In genomic region chr2:128611421-128612320, GRCh38 we compare ENCODE assay signal across 15 cellular contexts.
DNase-seq lines count a peak whose midpoint lies in the region; ATAC-seq, FAIRE-seq and TF ChIP-seq lines count a peak whose summit lies in the region.
"Had no signal": no experiment of that assay in that cellular context is flagged by ENCODE, and none has a peak within 500 bp of the region (broad histone marks: within the 10 kb centered on the region; RNA-seq: fewer than 3 reads in every experiment).

No MANE protein-coding gene starts in this region.

- H4K20me1 ChIP-seq in IMR-90 (ENCODE audit: insufficient read depth, low read length) = no peaks in the 10 kb centered on the region
- H4K20me1 ChIP-seq: BLaER1 treated with 17β-estradiol and CSF1 and Interleukin-3, amounts not matched to agents 10 nM and 100 nM had no signal

- no peak overlapping the region for H4K91ac ChIP-seq in IMR-90 (ENCODE audit: insufficient read depth, low read depth, low read length)

- no peaks in the 10 kb centered on the region for H3K9me1 ChIP-seq in IMR-90 (ENCODE audit: insufficient read depth, low read length)

- H3K4me2 ChIP-seq in IMR-90 (ENCODE audit: low read depth, low read length) = no peak overlapping the region
- H3K4me2 ChIP-seq: BLaER1 treated with 17β-estradiol and CSF1 and Interleukin-3, amounts not matched to agents 10 nM and 100 nM had no signal

- H2AK5ac ChIP-seq in IMR-90 (ENCODE audit: low read depth, low read length) = no peak overlapping the region

- no peak overlapping the region for H2AFZ ChIP-seq in IMR-90 (replicated peaks; ENCODE audit: low read length, poor library complexity)

- H3K27me3 ChIP-seq in IMR-90 (ENCODE audit: control insufficient read depth, insufficient read depth, low read length) (no peaks in the 10 kb centered on the region; the same call in 1 of the 2 replicates), sigmoid colon (no peaks in the 10 kb centered on the region)
- H3K27me3 ChIP-seq: BLaER1 treated with 17β-estradiol and CSF1 and Interleukin-3, amounts not matched to agents 10 nM and 100 nM had no signal

- TF ChIP-seq EP300 in sigmoid colon (IDR thresholded peaks at IDR 0.05) = no peak

- TF ChIP-seq CTCF in CD14-positive monocyte (IDR thresholded peaks at IDR 0.05) = no peak
- TF ChIP-seq CTCF in IMR-90 (conservative IDR thresholded peaks at IDR 0.05; ENCODE audit: low read depth, low read length) = 0 out of 2 replicates have a peak, but pooled peaks have one; percentile 3
- no peak for TF ChIP-seq CTCF in kidney (IDR thresholded peaks at IDR 0.05; ENCODE audit: borderline replicate concordance, extremely low read depth, insufficient read depth)
- TF ChIP-seq CTCF in sigmoid colon (IDR thresholded peaks at IDR 0.05) = no peak
- TF ChIP-seq CTCF in activated CD8-positive, alpha-beta T cell treated with anti-CD3 and anti-CD28 coated beads for 36 hours (IDR thresholded peaks at IDR 0.05) = no peak

- no peak overlapping the region for H4K8ac ChIP-seq in IMR-90 (ENCODE audit: low read depth in 2 of 2, low read length in 2 of 2)

- H3K9me3 Mint-ChIP-seq in CD14-positive monocyte = no peaks in the 10 kb centered on the region
- H3K9me3 Mint-ChIP-seq in activated CD8-positive, alpha-beta T cell treated with anti-CD3 and anti-CD28 coated beads for 36 hours = peaks cover 3% of the 10 kb centered on the region

- intact Hi-C loops in CD14-positive monocyte (cut with micrococcal nuclease) (no loop called here), IMR-90 (cut with micrococcal nuclease) (no loop called here), kidney (cut with DNase I) (no loop called here), sigmoid colon (cut with DNase I) (no loop called here)
- intact Hi-C loops in activated CD8-positive, alpha-beta T cell treated with anti-CD3 and anti-CD28 coated beads for 36 hours (cut with micrococcal nuclease) = no loop called here

- no TSS peak for BruUV-seq in IMR-90 (replicated peaks; lab: Mats Ljungman, UMichigan)

- in situ Hi-C loops in IMR-90 (cut with MboI; ENCODE audit: low sequenced_read_pairs) = no loop called here

- peaks cover 2% of the 10 kb centered on the region for H3K4me1 Mint-ChIP-seq in CD14-positive monocyte
- H3K4me1 Mint-ChIP-seq in activated CD8-positive, alpha-beta T cell treated with anti-CD3 and anti-CD28 coated beads for 36 hours (ENCODE audit: low read depth) = no peaks in the 10 kb centered on the region

- H3K14ac ChIP-seq in IMR-90 (replicated peaks; ENCODE audit: low read depth, low read length) = no peak overlapping the region

- no peak overlapping the region for H2BK15ac ChIP-seq in IMR-90 (ENCODE audit: low read depth, low read length)

- CTCF ChIA-PET in IMR-90 (lab: Yijun Ruan, JAX) = no interaction called here
- CTCF ChIA-PET in activated CD8-positive, alpha-beta T cell treated with anti-CD3 and anti-CD28 coated beads for 36 hours (lab: Charles Lee) = no interaction called here

- no peaks in the 10 kb centered on the region for H3K36me3 ChIP-seq in IMR-90 (ENCODE audit: control insufficient read depth, insufficient read depth, low read length)
- H3K36me3 ChIP-seq in kidney (ENCODE audit: control insufficient read depth in 1 of 2, insufficient read depth in 2 of 2, low read length in 2 of 2) = no peaks in the 10 kb centered on the region
- H3K36me3 ChIP-seq in sigmoid colon = no peaks in the 10 kb centered on the region
- H3K36me3 ChIP-seq: BLaER1 treated with 17β-estradiol and CSF1 and Interleukin-3, amounts not matched to agents 10 nM and 100 nM; HAP-1 had no signal

- no peaks in the 10 kb centered on the region for H3K79me1 ChIP-seq in IMR-90 (ENCODE audit: low read depth in 1 of 2, low read length in 2 of 2)

- no peak overlapping the region for H2BK5ac ChIP-seq in IMR-90 (ENCODE audit: low read depth, low read length, poor library complexity, severe bottlenecking)

- ATAC-seq in IMR-90 (ENCODE audit: low read depth) = no peak
- ATAC-seq in activated CD8-positive, alpha-beta T cell treated with anti-CD3 and anti-CD28 coated beads for 36 hours = no peak
- ATAC-seq: Panc1 had no signal

- H3K23ac ChIP-seq in IMR-90 (ENCODE audit: low read depth, low read length) = no peak overlapping the region

- H3K9me3 ChIP-seq in IMR-90 (ENCODE audit: control insufficient read depth, insufficient read depth, low read length) = no peaks in the 10 kb centered on the region
- H3K9me3 ChIP-seq in kidney (ENCODE audit: control insufficient read depth in 1 of 2, low read length in 2 of 2) = no peaks in the 10 kb centered on the region
- H3K9me3 ChIP-seq in sigmoid colon = no peaks in the 10 kb centered on the region
- H3K9me3 ChIP-seq: HAP-1 had no signal

- no peak overlapping the region for H4K5ac ChIP-seq in IMR-90 (ENCODE audit: low read depth, low read length)

- H3K36me3 Mint-ChIP-seq in CD14-positive monocyte = no peaks in the 10 kb centered on the region
- no peaks in the 10 kb centered on the region for H3K36me3 Mint-ChIP-seq in activated CD8-positive, alpha-beta T cell treated with anti-CD3 and anti-CD28 coated beads for 36 hours (ENCODE audit: low read depth)

- dilution Hi-C loops in IMR-90 (cut with HindIII; ENCODE audit: low sequenced_read_pairs, unreplicated experiment) = no loop called here

- H2BK120ac ChIP-seq in IMR-90 (ENCODE audit: low read depth, low read length) = no peak overlapping the region

- no peak for TF ChIP-seq POLR2A in IMR-90 (IDR thresholded peaks at IDR 0.05; ENCODE audit: low read depth, low read length)
- no peak for TF ChIP-seq POLR2A in sigmoid colon (IDR thresholded peaks at IDR 0.05)

- TF ChIP-seq RAD21 in IMR-90 (IDR thresholded peaks at IDR 0.05; ENCODE audit: low read length) = no peak

- FAIRE-seq in kidney (lab: Jason Lieb, UNC) = no peak

- H3K27ac ChIP-seq in IMR-90 (ENCODE audit: insufficient read depth, low read length) (no peak overlapping the region), kidney (ENCODE audit: low read depth in 2 of 2, low read length in 2 of 2) (no peak overlapping the region), sigmoid colon (no peak overlapping the region)
- H3K27ac ChIP-seq: BLaER1 treated with 17β-estradiol and CSF1 and Interleukin-3, amounts not matched to agents 10 nM and 100 nM; SK-N-MC had no signal

- peaks cover 0 to 3% (median 2%) of the 10 kb centered on the region in 3 donors for H3K27me3 Mint-ChIP-seq in CD14-positive monocyte (ENCODE audit: low read depth in 3 of 3)
- peaks cover 3% of the 10 kb centered on the region for H3K27me3 Mint-ChIP-seq in activated CD8-positive, alpha-beta T cell treated with anti-CD3 and anti-CD28 coated beads for 36 hours

- H3K4me1 ChIP-seq in IMR-90 (ENCODE audit: control insufficient read depth, insufficient read depth, low read length) (no peaks in the 10 kb centered on the region), kidney (ENCODE audit: control insufficient read depth in 1 of 2, insufficient read depth in 1 of 2, low read depth in 1 of 2, low read length in 2 of 2) (peaks cover 0 to 7% of the 10 kb centered on the region in 2 donors), sigmoid colon (peaks cover 0 to 6% (median 0%) of the 10 kb centered on the region in 4 donors)
- H3K4me1 ChIP-seq: HAP-1 had no signal

- H3K56ac ChIP-seq in IMR-90 (ENCODE audit: extremely low read depth, insufficient read depth, low read length) = no peak overlapping the region

- H2BK20ac ChIP-seq in IMR-90 (ENCODE audit: low read depth, low read length) = no peak overlapping the region

- H3K4me3 ChIP-seq in IMR-90 (ENCODE audit: insufficient read depth, low read depth, low read length) (no peak overlapping the region), kidney (ENCODE audit: low read length in 2 of 2) (no peak overlapping the region), sigmoid colon (no peak overlapping the region)
- H3K4me3 ChIP-seq: BLaER1 treated with 17β-estradiol and CSF1 and Interleukin-3, amounts not matched to agents 10 nM and 100 nM; HAP-1; SK-N-MC had no signal

- 70% methylated on average over 2 of the region's 8 CpGs; no CpG with 5 or more reads in 1 of the 2 experiments for WGBS in IMR-90 (ENCODE audit: extremely low coverage in 2 of 2, insufficient read length in 1 of 2), 2 experiments
- 77 to 86% methylated on average over 8 of the region's 8 CpGs for WGBS in sigmoid colon, 2 donors

- no peak overlapping the region for H3K18ac ChIP-seq in IMR-90 (ENCODE audit: low read depth, low read length)

- POLR2A ChIA-PET in IMR-90 (lab: Charles Lee; ENCODE audit: unreplicated experiment) = no interaction called here
- POLR2A ChIA-PET in activated CD8-positive, alpha-beta T cell treated with anti-CD3 and anti-CD28 coated beads for 36 hours (lab: Charles Lee) = no interaction called here

- no peak overlapping the region for H3K4me3 Mint-ChIP-seq in CD14-positive monocyte
- H3K4me3 Mint-ChIP-seq in activated CD8-positive, alpha-beta T cell treated with anti-CD3 and anti-CD28 coated beads for 36 hours = no peak overlapping the region

- no peak overlapping the region for H3K9ac ChIP-seq in IMR-90 (ENCODE audit: low read depth, low read length)
- no peak overlapping the region for H3K9ac ChIP-seq in kidney (ENCODE audit: low read length in 2 of 2)
- H3K9ac ChIP-seq: BLaER1 treated with 17β-estradiol and CSF1 and Interleukin-3, amounts not matched to agents 10 nM and 100 nM had no signal

- no peak overlapping the region for H3K4ac ChIP-seq in IMR-90 (ENCODE audit: low read depth, low read length)

- peak; percentile 36 for DNase-seq in CD14-positive monocyte (ENCODE audit: low spot score)
- DNase-seq in IMR-90 = no peak
- peak; percentile 39 for DNase-seq in kidney
- DNase-seq in sigmoid colon = peak; percentile 37
- DNase-seq in activated CD8-positive, alpha-beta T cell treated with anti-CD3 and anti-CD28 coated beads for 36 hours = no peak
- DNase-seq in T-helper 1 cell = no peak
- DNase-seq in inferior parietal cortex (ENCODE audit: extremely low spot score) = no peak
- DNase-seq: DMS79 treated with DMSO at 0.1 percent for 48 hours, NCI-H1092 treated with DMSO at 0.1 percent for 48 hours, NCI-H146, NCI-H2029 treated with DMSO at 0.1 percent for 48 hours had no signal

- no peak overlapping the region for H2AK9ac ChIP-seq in IMR-90 (replicated peaks; ENCODE audit: low read depth, low read length, poor library complexity)

- H3K27ac Mint-ChIP-seq in CD14-positive monocyte = no peak overlapping the region
- no peak overlapping the region for H3K27ac Mint-ChIP-seq in activated CD8-positive, alpha-beta T cell treated with anti-CD3 and anti-CD28 coated beads for 36 hours

TF ChIP-seq in IMR-90, 13 proteins besides CTCF, POLR2A, EP300 and RAD21 (continues in another document):
- TF ChIP-seq BHLHE40 (IDR thresholded peaks at IDR 0.05; ENCODE audit: low read depth, low read length) = no peak
- no peak for TF ChIP-seq MAZ (IDR thresholded peaks at IDR 0.05; ENCODE audit: borderline replicate concordance, low read depth, low read length)
- no peak for TF ChIP-seq RCOR1 (IDR thresholded peaks at IDR 0.05; ENCODE audit: insufficient replicate concordance, low read length)
- TF ChIP-seq SMC3 (IDR thresholded peaks at IDR 0.05; ENCODE audit: low read depth, low read length) = no peak
- no peak for TF ChIP-seq CEBPB (IDR thresholded peaks at IDR 0.05; ENCODE audit: low read depth, low read length)

Comparison
In these comparisons a context has a peak if more than half of its experiments do, and no peak if none do; other contexts are left out.
1. DNase-seq: peak in CD14-positive monocyte (single experiment), kidney (single experiment) and sigmoid colon (single experiment); none in IMR-90 (single experiment), activated CD8-positive, alpha-beta T cell treated with anti-CD3 and anti-CD28 coated beads for 36 hours (single experiment), T-helper 1 cell (0 of 5) and inferior parietal cortex (single experiment).